ENCODE assay signal across 21 cellular contexts in genomic region chr21:42703173-42703908, GRCh38. TPM values are rescaled to one million over a fixed set of nuclear protein-coding genes. Genes with fewer than 3 reads are reported as not detected.
A peak's percentile ranks its signal among the peaks of the same experiment; 100 is the strongest.
DNase-seq lines count a peak whose midpoint lies in the region; ATAC-seq and TF ChIP-seq lines count a peak whose summit lies in the region.
"Had no signal": no experiment of that assay in that cellular context is flagged by ENCODE, and none has a peak within 500 bp of the region (broad histone marks: within the 10 kb centered on the region; RNA-seq: fewer than 3 reads in every experiment).

No MANE protein-coding gene starts in this region.

- intact Hi-C loops in sciatic nerve (cut with DNase I) = no loop called here

- H3K4me2 ChIP-seq in BLaER1 = peak overlapping the region; percentile 80; the same call in 1 of the 2 replicates
- H3K4me2 ChIP-seq: A549, KMS-11 had no signal

- DNase-seq in islet precursor cell = peak; percentile 33
- DNase-seq in sciatic nerve (ENCODE audit: low spot score) = peak; percentile 48
- no peak for DNase-seq in stimulated activated CD8-positive, alpha-beta memory T cell treated with anti-CD3 and anti-CD28 coated beads, Interleukin-4, amount 100 ng/mL, for 48 hours
- no peak for DNase-seq in brain microvascular endothelial cell
- DNase-seq in cerebellum (ENCODE audit: low spot score) = no peak
- DNase-seq: CD4-positive, alpha-beta T cell; DND-41; NCI-H1105; NCI-H2029 treated with DMSO at 0.1 percent for 48 hours; NCI-H2171; NCI-H524 treated with DMSO at 0.1 percent for 48 hours; NCI-H82 had no signal

- no peaks in the 10 kb centered on the region for H4K20me1 ChIP-seq in BLaER1

- in situ Hi-C loops in brain microvascular endothelial cell (cut with HindIII; ENCODE audit: low pct_ligation_motif_present, low sequenced_read_pairs) = no loop called here

- H3K36me3 ChIP-seq in BLaER1 (no peaks in the 10 kb centered on the region), brain microvascular endothelial cell (replicated peaks) (no peaks in the 10 kb centered on the region)
- H3K36me3 ChIP-seq: HAP-1, SJSA1 had no signal

- ATAC-seq in sciatic nerve (no peak), GM21619 (IDR thresholded peaks at IDR 0.05; ENCODE audit: unreplicated experiment) (no peak)
- ATAC-seq: A549, GM12878 had no signal

- H3K4me3 ChIP-seq in BLaER1 (no peak overlapping the region), brain microvascular endothelial cell (ENCODE audit: low read depth, low read length) (no peak overlapping the region)
- H3K4me3 ChIP-seq: A549, GM12878, HAP-1, SJSA1 had no signal

- H3K27ac ChIP-seq in BLaER1 = no peak overlapping the region
- peak overlapping the region; percentile 7; the same call in 1 of the 2 replicates for H3K27ac ChIP-seq in VCaP
- H3K27ac ChIP-seq in brain microvascular endothelial cell = no peak overlapping the region
- H3K27ac ChIP-seq: A549, HL-60, KMS-11, SJSA1 had no signal

- TF ChIP-seq CTCF in VCaP (conservative IDR thresholded peaks at IDR 0.05) (no peak), brain microvascular endothelial cell (IDR thresholded peaks at IDR 0.05; ENCODE audit: low read depth, low read length, missing control alignments) (no peak)

- no peak overlapping the region for H3K9ac ChIP-seq in BLaER1
- H3K9ac ChIP-seq: KMS-11 had no signal

- H3K9me3 ChIP-seq in BLaER1 = peaks cover 6% of the 10 kb centered on the region; the same call in 1 of the 2 replicates
- H3K9me3 ChIP-seq: A549, HAP-1 had no signal

- H3K4me1 ChIP-seq in BLaER1 = peaks cover 26% of the 10 kb centered on the region
- H3K4me1 ChIP-seq: A549, SJSA1 had no signal

- no peaks in the 10 kb centered on the region for H3K27me3 ChIP-seq in BLaER1
- H3K27me3 ChIP-seq in brain microvascular endothelial cell (replicated peaks) = peaks cover 9% of the 10 kb centered on the region
- H3K27me3 ChIP-seq: SJSA1 had no signal

RNA-seq across cellular contexts. Expression of gene PDE9A, which starts 49.9 kb away (rescaled TPM):
- total RNA-seq in sciatic nerve (32.6 TPM), cerebellum (23.5 TPM)

Comparison
In these comparisons a context has a peak if more than half of its experiments do, and no peak if none do; other contexts are left out.
1. DNase-seq: peak in islet precursor cell (single experiment) and sciatic nerve (single experiment); none in stimulated activated CD8-positive, alpha-beta memory T cell treated with anti-CD3 and anti-CD28 coated beads, Interleukin-4, amount 100 ng/mL, for 48 hours (single experiment), brain microvascular endothelial cell (single experiment) and cerebellum (single experiment).